8 cellular contexts compared by ENCODE assay signal in the genomic region with DNA sequence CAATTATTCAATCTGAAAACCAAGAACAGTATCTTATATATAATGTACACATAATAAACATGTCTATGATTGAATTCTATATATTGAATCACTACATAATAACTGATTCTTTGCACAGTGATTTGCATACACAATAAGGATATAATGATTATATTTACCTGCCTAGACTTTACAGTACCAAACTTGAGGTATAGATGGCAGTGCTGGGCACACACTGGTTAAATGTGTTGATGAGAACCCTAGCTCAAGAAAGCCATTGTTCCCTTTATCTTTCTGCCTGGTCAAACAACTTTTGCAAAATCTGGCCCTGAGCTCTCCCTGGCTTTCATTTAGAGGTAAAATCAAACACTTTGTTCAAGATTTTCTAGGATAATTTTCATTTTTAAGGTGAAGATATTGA.
DNase-seq lines count a peak whose midpoint lies in the region; ATAC-seq and TF ChIP-seq lines count a peak whose summit lies in the region.

No MANE protein-coding gene starts in this region.

- no peaks in the 10 kb centered on the region for H3K9me3 ChIP-seq in H9 (ENCODE audit: control insufficient read depth, low read depth, low read length)

- H2AK5ac ChIP-seq in H9 (ENCODE audit: insufficient read length, low read length) = no peak overlapping the region

- H4K20me1 ChIP-seq in H9 (ENCODE audit: control insufficient read depth, insufficient read depth, insufficient read length) = no peaks in the 10 kb centered on the region

- no peak overlapping the region for H2BK120ac ChIP-seq in H9 (ENCODE audit: low read depth, low read length, poor library complexity, severe bottlenecking)

- H3K36me3 Mint-ChIP-seq in H9 (ENCODE audit: insufficient read depth in 1 of 3, low read depth in 3 of 3) (peaks cover 0 to 4% (median 2%) of the 10 kb centered on the region in 3 experiments; a peak in 1 of 7 replicates), glutamatergic neuron (ENCODE audit: unreplicated experiment) (no peaks in the 10 kb centered on the region)
- H3K36me3 Mint-ChIP-seq in activated naive CD8-positive, alpha-beta T cell treated with anti-CD3 and anti-CD28 coated beads for 36 hours = no peaks in the 10 kb centered on the region
- no peaks in the 10 kb centered on the region for H3K36me3 Mint-ChIP-seq in activated T-helper 1 cell treated with anti-CD3 and anti-CD28 coated beads, Interleukin-12 subunit alpha, Interleukin-12 subunit beta, Interleukin-2, Interleukin-4 antibody, amounts not matched to agents 30 ng/mL and 10 ng/mL and 1 ng/mL, durations not matched to agents 14 hours and 24 hours and 36 hours (ENCODE audit: low read depth)

- no peak overlapping the region for H2BK5ac ChIP-seq in H9 (ENCODE audit: insufficient read length, low read length)

- H3T11ph ChIP-seq in H9 (ENCODE audit: low read length) = no peak overlapping the region

- H3K27ac ChIP-seq in H9 (ENCODE audit: insufficient read length, low read depth, low read length) = no peak overlapping the region

- H3K4me1 ChIP-seq in H9 (ENCODE audit: insufficient read depth, low read length) = peaks cover 5% of the 10 kb centered on the region; the same call in 1 of the 2 replicates

- H2BK12ac ChIP-seq in H9 (ENCODE audit: insufficient read length, low read depth, low read length) = no peak overlapping the region

- no peak overlapping the region for H3K4me3 Mint-ChIP-seq in H9
- no peak overlapping the region for H3K4me3 Mint-ChIP-seq in glutamatergic neuron (ENCODE audit: unreplicated experiment)
- no peak overlapping the region for H3K4me3 Mint-ChIP-seq in activated naive CD8-positive, alpha-beta T cell treated with anti-CD3 and anti-CD28 coated beads for 36 hours
- no peak overlapping the region for H3K4me3 Mint-ChIP-seq in activated T-helper 1 cell treated with anti-CD3 and anti-CD28 coated beads, Interleukin-12 subunit alpha, Interleukin-12 subunit beta, Interleukin-2, Interleukin-4 antibody, amounts not matched to agents 30 ng/mL and 10 ng/mL and 1 ng/mL, durations not matched to agents 14 hours and 24 hours and 36 hours

- H3K18ac ChIP-seq in H9 (ENCODE audit: insufficient read length, low read depth, low read length) = no peak overlapping the region

- TF ChIP-seq CTCF in GM06990 (IDR thresholded peaks at IDR 0.05; ENCODE audit: insufficient read depth, low read length, poor library complexity, severe bottlenecking) (peak; percentile 31), H9 (conservative IDR thresholded peaks at IDR 0.05) (peak; percentile 71), glutamatergic neuron (IDR thresholded peaks at IDR 0.05; ENCODE audit: partially characterized antibody, unreplicated experiment) (peak; percentile 44)

- peak; percentile 1 for DNase-seq in GM06990 (ENCODE audit: extremely low read depth, insufficient read length)
- no peak for DNase-seq in H9
- DNase-seq in NCI-H1694 treated with DMSO at 0.1 percent for 48 hours (lab: John Stamatoyannopoulos, UW) = peak; percentile 36
- no peak for DNase-seq in glutamatergic neuron
- DNase-seq in activated naive CD8-positive, alpha-beta T cell treated with anti-CD3 and anti-CD28 coated beads for 36 hours = no peak
- DNase-seq in effector CD4-positive, alpha-beta T cell = no peak
- DNase-seq in activated T-helper 1 cell treated with anti-CD3 and anti-CD28 coated beads, Interleukin-12 subunit alpha, Interleukin-12 subunit beta, Interleukin-2, Interleukin-4 antibody, amounts not matched to agents 30 ng/mL and 10 ng/mL and 1 ng/mL, durations not matched to agents 14 hours and 24 hours and 36 hours (ENCODE audit: low spot score) = no peak

- no peak overlapping the region for H2BK20ac ChIP-seq in H9 (ENCODE audit: low read depth, low read length, poor library complexity, severe bottlenecking)

- no peaks in the 10 kb centered on the region; a peak in 1 of 5 replicates for H3K9me3 Mint-ChIP-seq in H9
- no peaks in the 10 kb centered on the region for H3K9me3 Mint-ChIP-seq in glutamatergic neuron (ENCODE audit: unreplicated experiment)
- no peaks in the 10 kb centered on the region for H3K9me3 Mint-ChIP-seq in activated naive CD8-positive, alpha-beta T cell treated with anti-CD3 and anti-CD28 coated beads for 36 hours
- H3K9me3 Mint-ChIP-seq in activated T-helper 1 cell treated with anti-CD3 and anti-CD28 coated beads, Interleukin-12 subunit alpha, Interleukin-12 subunit beta, Interleukin-2, Interleukin-4 antibody, amounts not matched to agents 30 ng/mL and 10 ng/mL and 1 ng/mL, durations not matched to agents 14 hours and 24 hours and 36 hours = no peaks in the 10 kb centered on the region

- H3K36me3 ChIP-seq in GM06990 (ENCODE audit: control insufficient read depth, insufficient read depth, low read length) = no peaks in the 10 kb centered on the region

- no peak overlapping the region for H4K91ac ChIP-seq in H9 (ENCODE audit: insufficient read length, low read depth, low read length)

- ATAC-seq in GM19397 (IDR thresholded peaks at IDR 0.05; ENCODE audit: unreplicated experiment) = no peak

- H3K4me2 ChIP-seq in H9 (ENCODE audit: insufficient read depth, insufficient read length, low read length) = no peak overlapping the region

- no peak overlapping the region for H4K5ac ChIP-seq in H9 (ENCODE audit: insufficient read length, low read depth, low read length)

- no peak overlapping the region for H3K23ac ChIP-seq in H9 (ENCODE audit: insufficient read length, low read depth, low read length)

- no peak overlapping the region for H3K14ac ChIP-seq in H9 (ENCODE audit: insufficient read depth, low read length)

- H3K23me2 ChIP-seq in H9 (ENCODE audit: insufficient read length, low read depth, low read length, poor library complexity, severe bottlenecking) = no peaks in the 10 kb centered on the region

- no peaks in the 10 kb centered on the region for H3K79me2 ChIP-seq in H9 (ENCODE audit: insufficient read depth, low read length)

- no peak overlapping the region for H3K4me3 ChIP-seq in GM06990 (replicated peaks; ENCODE audit: low read depth, low read length)

- intact Hi-C loops in activated T-helper 1 cell treated with anti-CD3 and anti-CD28 coated beads, Interleukin-12 subunit alpha, Interleukin-12 subunit beta, Interleukin-2, Interleukin-4 antibody, amounts not matched to agents 30 ng/mL and 10 ng/mL and 1 ng/mL, durations not matched to agents 14 hours and 24 hours and 36 hours (cut with micrococcal nuclease) = no loop called here

- H3K79me1 ChIP-seq in H9 (ENCODE audit: insufficient read depth, low read depth, low read length, poor library complexity, severe bottlenecking) = no peaks in the 10 kb centered on the region

- no peaks in the 10 kb centered on the region for H3K27me3 ChIP-seq in GM06990 (replicated peaks; ENCODE audit: control insufficient read depth, insufficient read depth, low read length)
- H3K27me3 ChIP-seq in H9 (ENCODE audit: insufficient read depth, low read length) = no peaks in the 10 kb centered on the region; the same call in 1 of the 2 replicates

- H3K56ac ChIP-seq in H9 (ENCODE audit: insufficient read length, low read depth, low read length) = no peak overlapping the region

- H3K27ac Mint-ChIP-seq in H9 = 0 out of 7 replicates have a peak overlapping the region, but pooled peaks of 1 of the 3 experiments have one; percentile 7
- H3K27ac Mint-ChIP-seq in glutamatergic neuron (ENCODE audit: unreplicated experiment) = peak overlapping the region; percentile 10
- H3K27ac Mint-ChIP-seq in activated naive CD8-positive, alpha-beta T cell treated with anti-CD3 and anti-CD28 coated beads for 36 hours = no peak overlapping the region
- no peak overlapping the region for H3K27ac Mint-ChIP-seq in activated T-helper 1 cell treated with anti-CD3 and anti-CD28 coated beads, Interleukin-12 subunit alpha, Interleukin-12 subunit beta, Interleukin-2, Interleukin-4 antibody, amounts not matched to agents 30 ng/mL and 10 ng/mL and 1 ng/mL, durations not matched to agents 14 hours and 24 hours and 36 hours

- H4K8ac ChIP-seq in H9 (replicated peaks; ENCODE audit: insufficient read length, low read depth, low read length) = no peak overlapping the region

- no peak overlapping the region for H3K4ac ChIP-seq in H9 (ENCODE audit: low read depth, low read length)

- H3K27me3 Mint-ChIP-seq in H9 (ENCODE audit: low read depth) (peaks cover 3% of the 10 kb centered on the region), glutamatergic neuron (ENCODE audit: unreplicated experiment) (no peaks in the 10 kb centered on the region)
- no peaks in the 10 kb centered on the region for H3K27me3 Mint-ChIP-seq in activated naive CD8-positive, alpha-beta T cell treated with anti-CD3 and anti-CD28 coated beads for 36 hours
- H3K27me3 Mint-ChIP-seq in activated T-helper 1 cell treated with anti-CD3 and anti-CD28 coated beads, Interleukin-12 subunit alpha, Interleukin-12 subunit beta, Interleukin-2, Interleukin-4 antibody, amounts not matched to agents 30 ng/mL and 10 ng/mL and 1 ng/mL, durations not matched to agents 14 hours and 24 hours and 36 hours (ENCODE audit: insufficient read depth) = no peaks in the 10 kb centered on the region

- peaks cover 42 to 59% of the 10 kb centered on the region in 2 experiments for H3K4me1 Mint-ChIP-seq in H9
- H3K4me1 Mint-ChIP-seq in glutamatergic neuron (ENCODE audit: low read depth, unreplicated experiment) = peaks cover 14% of the 10 kb centered on the region
- no peaks in the 10 kb centered on the region for H3K4me1 Mint-ChIP-seq in activated naive CD8-positive, alpha-beta T cell treated with anti-CD3 and anti-CD28 coated beads for 36 hours
- no peaks in the 10 kb centered on the region for H3K4me1 Mint-ChIP-seq in activated T-helper 1 cell treated with anti-CD3 and anti-CD28 coated beads, Interleukin-12 subunit alpha, Interleukin-12 subunit beta, Interleukin-2, Interleukin-4 antibody, amounts not matched to agents 30 ng/mL and 10 ng/mL and 1 ng/mL, durations not matched to agents 14 hours and 24 hours and 36 hours (ENCODE audit: low read depth)

- H2AFZ ChIP-seq in H9 (ENCODE audit: low read length) = no peak overlapping the region

- H2BK15ac ChIP-seq in H9 (ENCODE audit: low read depth, low read length) = no peak overlapping the region

- H3K9ac ChIP-seq in H9 (ENCODE audit: extremely low read depth, insufficient read length, low read length) = no peak overlapping the region

Comparison
In these comparisons a context has a peak if more than half of its experiments do, and no peak if none do; other contexts are left out.
1. DNase-seq: peak in GM06990 (single experiment) and NCI-H1694 treated with DMSO at 0.1 percent for 48 hours (single experiment); none in H9 (single experiment), glutamatergic neuron (single experiment), activated naive CD8-positive, alpha-beta T cell treated with anti-CD3 and anti-CD28 coated beads for 36 hours (single experiment), effector CD4-positive, alpha-beta T cell (single experiment) and activated T-helper 1 cell treated with anti-CD3 and anti-CD28 coated beads, Interleukin-12 subunit alpha, Interleukin-12 subunit beta, Interleukin-2, Interleukin-4 antibody, amounts not matched to agents 30 ng/mL and 10 ng/mL and 1 ng/mL, durations not matched to agents 14 hours and 24 hours and 36 hours (single experiment).
2. Peak in every context shown above with its lines, with median percentiles within 50 percentile points of each other: CTCF ChIP-seq.